26 cellular contexts compared by ENCODE assay signal in the genomic region with DNA sequence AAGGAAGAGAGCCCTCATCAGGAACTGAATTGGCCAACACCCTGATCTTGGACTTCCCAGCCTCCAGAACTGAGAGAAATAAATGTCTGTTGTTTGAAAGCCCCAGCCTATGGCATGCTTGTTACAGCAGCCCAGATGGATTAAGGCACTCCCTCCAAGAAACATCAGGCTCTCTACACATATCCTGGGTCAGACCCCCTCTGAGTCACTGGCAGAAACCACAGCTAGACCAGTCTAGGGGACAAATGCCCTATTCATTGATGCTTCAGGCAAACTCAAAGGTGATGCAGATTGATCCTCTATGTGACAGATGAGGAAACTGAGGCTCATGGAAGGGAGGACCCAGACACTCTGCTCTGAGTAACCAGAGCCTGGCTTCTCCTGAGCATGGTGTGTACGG.
"Had no signal": no experiment of that assay in that cellular context is flagged by ENCODE, and none has a peak within 500 bp of the region (broad histone marks: within the 10 kb centered on the region; RNA-seq: fewer than 3 reads in every experiment).

No MANE protein-coding gene starts in this region.

- H3K27ac Mint-ChIP-seq: effector memory CD8-positive, alpha-beta T cell; mesothelial cell of epicardium; naive thymus-derived CD4-positive, alpha-beta T cell; nephron; stimulated activated effector memory CD8-positive, alpha-beta T cell treated with anti-CD3 and anti-CD28 coated beads, Interleukin-12 subunit alpha, Interleukin-12 subunit beta, amount 100 ng/mL, for 72 hours had no signal

- H3K4me1 Mint-ChIP-seq: naive thymus-derived CD4-positive, alpha-beta T cell; nephron; stimulated activated effector memory CD8-positive, alpha-beta T cell treated with anti-CD3 and anti-CD28 coated beads, Interleukin-12 subunit alpha, Interleukin-12 subunit beta, amount 100 ng/mL, for 72 hours had no signal

- DNase-seq: cortex of kidney; effector memory CD8-positive, alpha-beta T cell; foreskin fibroblast; gastrocnemius medialis; heart left ventricle; left cardiac atrium; left lung; naive thymus-derived CD4-positive, alpha-beta T cell; occipital lobe; ovary; posterior cingulate gyrus; psoas muscle; right cardiac atrium; sigmoid colon; stimulated activated CD4-positive, alpha-beta T cell treated with anti-CD3 and anti-CD28 coated beads, Interleukin-2, amount 100 ng/mL, for 24 hours; stimulated activated CD4-positive, alpha-beta T cell treated with anti-CD3 and anti-CD28 coated beads, Interleukin-4, amount 100 ng/mL, for 24 hours; stimulated activated naive CD4-positive, alpha-beta T cell treated with Interleukin-2 at 50 U/mL for 16 hours; stomach; thyroid gland; trophoblast cell had no signal

- H3K9me3 ChIP-seq: gastrocnemius medialis, left lung, ovary, psoas muscle, sigmoid colon, thyroid gland had no signal

- H3K79me2 ChIP-seq: hepatocyte had no signal

- H3K27me3 ChIP-seq: hepatocyte, ovary, thyroid gland had no signal

- H3K4me3 ChIP-seq: gastrocnemius medialis, heart left ventricle, hepatocyte, left lung, ovary, psoas muscle, sigmoid colon, stomach, thyroid gland had no signal

- H3K9me3 Mint-ChIP-seq: effector memory CD8-positive, alpha-beta T cell; mesothelial cell of epicardium; nephron; stimulated activated effector memory CD8-positive, alpha-beta T cell treated with anti-CD3 and anti-CD28 coated beads, Interleukin-12 subunit alpha, Interleukin-12 subunit beta, amount 100 ng/mL, for 72 hours had no signal

- H3K27ac ChIP-seq: epithelial cell of prostate, gastrocnemius medialis, heart left ventricle, hepatocyte, left lung, ovary, psoas muscle, sigmoid colon, stomach, thyroid gland had no signal

- H3K4me2 ChIP-seq: hepatocyte had no signal

- H3K36me3 Mint-ChIP-seq: mesothelial cell of epicardium; naive thymus-derived CD4-positive, alpha-beta T cell; stimulated activated effector memory CD8-positive, alpha-beta T cell treated with anti-CD3 and anti-CD28 coated beads, Interleukin-12 subunit alpha, Interleukin-12 subunit beta, amount 100 ng/mL, for 72 hours had no signal

- H2AFZ ChIP-seq: hepatocyte had no signal

- ATAC-seq: effector memory CD8-positive, alpha-beta T cell; esophagus mucosa; gastrocnemius medialis; heart left ventricle; left cardiac atrium; left lung; naive thymus-derived CD4-positive, alpha-beta T cell; psoas muscle; right cardiac atrium; stimulated activated effector memory CD8-positive, alpha-beta T cell treated with anti-CD3 and anti-CD28 coated beads, Interleukin-12 subunit alpha, Interleukin-12 subunit beta, amount 100 ng/mL, for 72 hours had no signal

- H3K4me1 ChIP-seq: gastrocnemius medialis, heart left ventricle, left lung, psoas muscle, sigmoid colon, stomach, thyroid gland had no signal

- H3K4me3 Mint-ChIP-seq: effector memory CD8-positive, alpha-beta T cell; mesothelial cell of epicardium; naive thymus-derived CD4-positive, alpha-beta T cell; nephron; stimulated activated effector memory CD8-positive, alpha-beta T cell treated with anti-CD3 and anti-CD28 coated beads, Interleukin-12 subunit alpha, Interleukin-12 subunit beta, amount 100 ng/mL, for 72 hours had no signal

- H3K36me3 ChIP-seq: gastrocnemius medialis, heart left ventricle, left lung, ovary, sigmoid colon, stomach, thyroid gland had no signal
